In the genomic region with DNA sequence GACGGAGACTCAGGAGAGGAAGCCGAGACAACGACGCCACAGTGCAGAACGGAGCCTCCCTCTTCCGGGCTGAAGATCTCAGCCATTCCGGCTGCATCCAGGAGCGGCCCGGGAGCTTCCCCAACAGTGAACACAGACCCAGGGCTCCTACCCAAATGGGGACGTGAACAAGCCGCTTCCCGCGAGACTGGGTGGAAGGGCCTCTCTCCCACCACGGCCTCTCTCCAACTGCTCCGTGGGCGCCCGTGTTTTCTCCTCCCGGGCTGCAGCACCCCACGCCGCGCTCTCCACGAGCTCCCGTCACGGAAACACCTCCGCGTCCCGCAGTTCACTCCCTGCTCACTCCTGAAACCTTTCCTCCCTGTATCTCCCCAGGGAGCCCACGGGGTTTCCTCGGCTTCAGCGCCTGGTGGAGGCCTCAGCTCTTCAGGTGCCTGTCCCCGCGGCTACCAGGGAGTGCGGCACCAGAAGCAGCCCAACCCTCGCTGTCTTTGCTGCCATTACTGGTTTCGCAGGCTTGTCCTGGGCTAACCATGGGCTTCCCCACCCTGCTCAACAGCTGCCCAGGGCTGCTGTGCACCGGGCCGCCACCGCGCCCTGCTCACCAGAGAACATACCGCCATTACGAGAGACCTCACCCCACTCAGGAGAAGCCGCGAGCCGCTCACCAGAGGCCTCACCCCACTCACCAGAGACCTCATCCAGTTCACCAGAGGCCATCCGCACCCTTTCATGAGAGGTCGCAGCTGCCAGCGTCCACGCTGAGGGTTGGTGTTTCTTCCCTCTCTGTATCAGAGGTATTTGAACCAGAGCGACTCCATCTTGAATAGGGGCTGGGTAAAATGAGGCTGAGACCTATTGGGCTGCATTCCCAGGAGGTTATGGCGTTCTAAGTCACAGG, we compare ENCODE assay signal across 1 cellular context.
A peak's percentile ranks its signal among the peaks of the same experiment; 100 is the strongest.
TF ChIP-seq lines count a peak whose summit lies in the region.

No MANE protein-coding gene starts in this region.

TF ChIP-seq in K562, 482 proteins besides CTCF, POLR2A, EP300 and RAD21 (continued from another document and continues in another):
- TF ChIP-seq EGR1 (conservative IDR thresholded peaks at IDR 0.05), result no peak
- TF ChIP-seq EHMT2 (IDR thresholded peaks at IDR 0.05), result no peak
- TF ChIP-seq, protein P1, sequence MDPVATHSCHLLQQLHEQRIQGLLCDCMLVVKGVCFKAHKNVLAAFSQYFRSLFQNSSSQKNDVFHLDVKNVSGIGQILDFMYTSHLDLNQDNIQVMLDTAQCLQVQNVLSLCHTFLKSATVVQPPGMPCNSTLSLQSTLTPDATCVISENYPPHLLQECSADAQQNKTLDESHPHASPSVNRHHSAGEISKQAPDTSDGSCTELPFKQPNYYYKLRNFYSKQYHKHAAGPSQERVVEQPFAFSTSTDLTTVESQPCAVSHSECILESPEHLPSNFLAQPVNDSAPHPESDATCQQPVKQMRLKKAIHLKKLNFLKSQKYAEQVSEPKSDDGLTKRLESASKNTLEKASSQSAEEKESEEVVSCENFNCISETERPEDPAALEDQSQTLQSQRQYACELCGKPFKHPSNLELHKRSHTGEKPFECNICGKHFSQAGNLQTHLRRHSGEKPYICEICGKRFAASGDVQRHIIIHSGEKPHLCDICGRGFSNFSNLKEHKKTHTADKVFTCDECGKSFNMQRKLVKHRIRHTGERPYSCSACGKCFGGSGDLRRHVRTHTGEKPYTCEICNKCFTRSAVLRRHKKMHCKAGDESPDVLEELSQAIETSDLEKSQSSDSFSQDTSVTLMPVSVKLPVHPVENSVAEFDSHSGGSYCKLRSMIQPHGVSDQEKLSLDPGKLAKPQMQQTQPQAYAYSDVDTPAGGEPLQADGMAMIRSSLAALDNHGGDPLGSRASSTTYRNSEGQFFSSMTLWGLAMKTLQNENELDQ (CRISPR knock-in tag; IDR thresholded peaks at IDR 0.05; ENCODE audit: borderline replicate concordance), result no peak
- TF ChIP-seq SRSF9 (IDR thresholded peaks at IDR 0.05; ENCODE audit: borderline replicate concordance, low read depth, low read length), result no peak
- TF ChIP-seq U2AF1 (optimal IDR thresholded peaks at IDR 0.05; ENCODE audit: low read depth, low read length), result no peak
- TF ChIP-seq ZNF354B (CRISPR knock-in tag; IDR thresholded peaks at IDR 0.05), result peak; percentile 96
- TF ChIP-seq BCOR (IDR thresholded peaks at IDR 0.05), result no peak
- no peak for TF ChIP-seq WHSC1 (IDR thresholded peaks at IDR 0.05; ENCODE audit: low read length)
- no peak for TF ChIP-seq MIER1 (IDR thresholded peaks at IDR 0.05; ENCODE audit: low read depth)
- TF ChIP-seq, protein P2, sequence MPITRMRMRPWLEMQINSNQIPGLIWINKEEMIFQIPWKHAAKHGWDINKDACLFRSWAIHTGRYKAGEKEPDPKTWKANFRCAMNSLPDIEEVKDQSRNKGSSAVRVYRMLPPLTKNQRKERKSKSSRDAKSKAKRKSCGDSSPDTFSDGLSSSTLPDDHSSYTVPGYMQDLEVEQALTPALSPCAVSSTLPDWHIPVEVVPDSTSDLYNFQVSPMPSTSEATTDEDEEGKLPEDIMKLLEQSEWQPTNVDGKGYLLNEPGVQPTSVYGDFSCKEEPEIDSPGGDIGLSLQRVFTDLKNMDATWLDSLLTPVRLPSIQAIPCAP (CRISPR knock-in tag; IDR thresholded peaks at IDR 0.05; ENCODE audit: borderline replicate concordance), result no peak
- TF ChIP-seq MYNN (IDR thresholded peaks at IDR 0.05), result no peak
- TF ChIP-seq MYNN (CRISPR knock-in tag; IDR thresholded peaks at IDR 0.05), result no peak
- no peak for TF ChIP-seq SNRNP70 (optimal IDR thresholded peaks at IDR 0.05; ENCODE audit: low read depth, low read length)
- TF ChIP-seq NFE2 (IDR thresholded peaks at IDR 0.05; ENCODE audit: low read depth), result no peak
- no peak for TF ChIP-seq PHF21A (IDR thresholded peaks at IDR 0.05; ENCODE audit: borderline replicate concordance, low read depth)
- peak; percentile 93 for TF ChIP-seq ZNF75A (CRISPR knock-in tag; IDR thresholded peaks at IDR 0.05)
- TF ChIP-seq ZNF384 (IDR thresholded peaks at IDR 0.05; ENCODE audit: low read depth, low read length), result no peak
- TF ChIP-seq ZNF175 (CRISPR knock-in tag; IDR thresholded peaks at IDR 0.05; ENCODE audit: low read depth), result peak; percentile 99
- TF ChIP-seq SMC3 (conservative IDR thresholded peaks at IDR 0.05; ENCODE audit: insufficient read depth, low read depth, low read length), result no peak
- TF ChIP-seq KAT8 (IDR thresholded peaks at IDR 0.05; ENCODE audit: low read depth), result no peak
- no peak for TF ChIP-seq BRF1 (IDR thresholded peaks at IDR 0.05; ENCODE audit: borderline replicate concordance, extremely low read depth, insufficient read length)
- no peak for TF ChIP-seq POLR2AphosphoS5 (IDR thresholded peaks at IDR 0.05; ENCODE audit: control insufficient read depth, insufficient read depth, low read depth, low read length)
- TF ChIP-seq HCFC1 (IDR thresholded peaks at IDR 0.05; ENCODE audit: low read depth, low read length), result no peak
- peak; percentile 98 for TF ChIP-seq HIVEP1 (CRISPR knock-in tag; IDR thresholded peaks at IDR 0.05)
- TF ChIP-seq TAF9B (IDR thresholded peaks at IDR 0.05; ENCODE audit: partially characterized antibody), result no peak
- TF ChIP-seq, protein P3, sequence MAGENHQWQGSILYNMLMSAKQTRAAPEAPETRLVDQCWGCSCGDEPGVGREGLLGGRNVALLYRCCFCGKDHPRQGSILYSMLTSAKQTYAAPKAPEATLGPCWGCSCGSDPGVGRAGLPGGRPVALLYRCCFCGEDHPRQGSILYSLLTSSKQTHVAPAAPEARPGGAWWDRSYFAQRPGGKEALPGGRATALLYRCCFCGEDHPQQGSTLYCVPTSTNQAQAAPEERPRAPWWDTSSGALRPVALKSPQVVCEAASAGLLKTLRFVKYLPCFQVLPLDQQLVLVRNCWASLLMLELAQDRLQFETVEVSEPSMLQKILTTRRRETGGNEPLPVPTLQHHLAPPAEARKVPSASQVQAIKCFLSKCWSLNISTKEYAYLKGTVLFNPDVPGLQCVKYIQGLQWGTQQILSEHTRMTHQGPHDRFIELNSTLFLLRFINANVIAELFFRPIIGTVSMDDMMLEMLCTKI (IDR thresholded peaks at IDR 0.05; ENCODE audit: partially characterized antibody), result no peak
- TF ChIP-seq LEF1 (IDR thresholded peaks at IDR 0.05), result no peak
- TF ChIP-seq, protein P4, sequence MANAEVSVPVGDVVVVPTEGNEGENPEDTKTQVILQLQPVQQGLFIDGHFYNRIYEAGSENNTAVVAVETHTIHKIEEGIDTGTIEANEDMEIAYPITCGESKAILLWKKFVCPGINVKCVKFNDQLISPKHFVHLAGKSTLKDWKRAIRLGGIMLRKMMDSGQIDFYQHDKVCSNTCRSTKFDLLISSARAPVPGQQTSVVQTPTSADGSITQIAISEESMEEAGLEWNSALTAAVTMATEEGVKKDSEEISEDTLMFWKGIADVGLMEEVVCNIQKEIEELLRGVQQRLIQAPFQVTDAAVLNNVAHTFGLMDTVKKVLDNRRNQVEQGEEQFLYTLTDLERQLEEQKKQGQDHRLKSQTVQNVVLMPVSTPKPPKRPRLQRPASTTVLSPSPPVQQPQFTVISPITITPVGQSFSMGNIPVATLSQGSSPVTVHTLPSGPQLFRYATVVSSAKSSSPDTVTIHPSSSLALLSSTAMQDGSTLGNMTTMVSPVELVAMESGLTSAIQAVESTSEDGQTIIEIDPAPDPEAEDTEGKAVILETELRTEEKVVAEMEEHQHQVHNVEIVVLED (CRISPR knock-in tag; IDR thresholded peaks at IDR 0.05), result peak; percentile 87
- TF ChIP-seq, protein P5, sequence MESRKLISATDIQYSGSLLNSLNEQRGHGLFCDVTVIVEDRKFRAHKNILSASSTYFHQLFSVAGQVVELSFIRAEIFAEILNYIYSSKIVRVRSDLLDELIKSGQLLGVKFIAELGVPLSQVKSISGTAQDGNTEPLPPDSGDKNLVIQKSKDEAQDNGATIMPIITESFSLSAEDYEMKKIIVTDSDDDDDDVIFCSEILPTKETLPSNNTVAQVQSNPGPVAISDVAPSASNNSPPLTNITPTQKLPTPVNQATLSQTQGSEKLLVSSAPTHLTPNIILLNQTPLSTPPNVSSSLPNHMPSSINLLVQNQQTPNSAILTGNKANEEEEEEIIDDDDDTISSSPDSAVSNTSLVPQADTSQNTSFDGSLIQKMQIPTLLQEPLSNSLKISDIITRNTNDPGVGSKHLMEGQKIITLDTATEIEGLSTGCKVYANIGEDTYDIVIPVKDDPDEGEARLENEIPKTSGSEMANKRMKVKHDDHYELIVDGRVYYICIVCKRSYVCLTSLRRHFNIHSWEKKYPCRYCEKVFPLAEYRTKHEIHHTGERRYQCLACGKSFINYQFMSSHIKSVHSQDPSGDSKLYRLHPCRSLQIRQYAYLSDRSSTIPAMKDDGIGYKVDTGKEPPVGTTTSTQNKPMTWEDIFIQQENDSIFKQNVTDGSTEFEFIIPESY (CRISPR knock-in tag; IDR thresholded peaks at IDR 0.05), result no peak
- TF ChIP-seq, protein P6, sequence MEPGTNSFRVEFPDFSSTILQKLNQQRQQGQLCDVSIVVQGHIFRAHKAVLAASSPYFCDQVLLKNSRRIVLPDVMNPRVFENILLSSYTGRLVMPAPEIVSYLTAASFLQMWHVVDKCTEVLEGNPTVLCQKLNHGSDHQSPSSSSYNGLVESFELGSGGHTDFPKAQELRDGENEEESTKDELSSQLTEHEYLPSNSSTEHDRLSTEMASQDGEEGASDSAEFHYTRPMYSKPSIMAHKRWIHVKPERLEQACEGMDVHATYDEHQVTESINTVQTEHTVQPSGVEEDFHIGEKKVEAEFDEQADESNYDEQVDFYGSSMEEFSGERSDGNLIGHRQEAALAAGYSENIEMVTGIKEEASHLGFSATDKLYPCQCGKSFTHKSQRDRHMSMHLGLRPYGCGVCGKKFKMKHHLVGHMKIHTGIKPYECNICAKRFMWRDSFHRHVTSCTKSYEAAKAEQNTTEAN (CRISPR knock-in tag; IDR thresholded peaks at IDR 0.05), result no peak
- TF ChIP-seq, protein P7, sequence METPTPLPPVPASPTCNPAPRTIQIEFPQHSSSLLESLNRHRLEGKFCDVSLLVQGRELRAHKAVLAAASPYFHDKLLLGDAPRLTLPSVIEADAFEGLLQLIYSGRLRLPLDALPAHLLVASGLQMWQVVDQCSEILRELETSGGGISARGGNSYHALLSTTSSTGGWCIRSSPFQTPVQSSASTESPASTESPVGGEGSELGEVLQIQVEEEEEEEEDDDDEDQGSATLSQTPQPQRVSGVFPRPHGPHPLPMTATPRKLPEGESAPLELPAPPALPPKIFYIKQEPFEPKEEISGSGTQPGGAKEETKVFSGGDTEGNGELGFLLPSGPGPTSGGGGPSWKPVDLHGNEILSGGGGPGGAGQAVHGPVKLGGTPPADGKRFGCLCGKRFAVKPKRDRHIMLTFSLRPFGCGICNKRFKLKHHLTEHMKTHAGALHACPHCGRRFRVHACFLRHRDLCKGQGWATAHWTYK (CRISPR knock-in tag; IDR thresholded peaks at IDR 0.05), result peak; percentile 100
- peak; percentile 100 for TF ChIP-seq BCL6 (CRISPR knock-in tag; IDR thresholded peaks at IDR 0.05)
- no peak for TF ChIP-seq BMI1 (IDR thresholded peaks at IDR 0.05; ENCODE audit: low read length)
- no peak for TF ChIP-seq GTF2F1 (IDR thresholded peaks at IDR 0.05; ENCODE audit: low read depth, low read length)
- TF ChIP-seq, protein P8, sequence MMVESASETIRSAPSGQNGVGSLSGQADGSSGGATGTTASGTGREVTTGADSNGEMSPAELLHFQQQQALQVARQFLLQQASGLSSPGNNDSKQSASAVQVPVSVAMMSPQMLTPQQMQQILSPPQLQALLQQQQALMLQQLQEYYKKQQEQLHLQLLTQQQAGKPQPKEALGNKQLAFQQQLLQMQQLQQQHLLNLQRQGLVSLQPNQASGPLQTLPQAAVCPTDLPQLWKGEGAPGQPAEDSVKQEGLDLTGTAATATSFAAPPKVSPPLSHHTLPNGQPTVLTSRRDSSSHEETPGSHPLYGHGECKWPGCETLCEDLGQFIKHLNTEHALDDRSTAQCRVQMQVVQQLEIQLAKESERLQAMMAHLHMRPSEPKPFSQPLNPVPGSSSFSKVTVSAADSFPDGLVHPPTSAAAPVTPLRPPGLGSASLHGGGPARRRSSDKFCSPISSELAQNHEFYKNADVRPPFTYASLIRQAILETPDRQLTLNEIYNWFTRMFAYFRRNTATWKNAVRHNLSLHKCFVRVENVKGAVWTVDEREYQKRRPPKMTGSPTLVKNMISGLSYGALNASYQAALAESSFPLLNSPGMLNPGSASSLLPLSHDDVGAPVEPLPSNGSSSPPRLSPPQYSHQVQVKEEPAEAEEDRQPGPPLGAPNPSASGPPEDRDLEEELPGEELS (CRISPR knock-in tag; IDR thresholded peaks at IDR 0.05; ENCODE audit: borderline replicate concordance), result no peak
- no peak for TF ChIP-seq POLR2AphosphoS2 (IDR thresholded peaks at IDR 0.05; ENCODE audit: low read length)
- no peak for TF ChIP-seq BRCA1 (IDR thresholded peaks at IDR 0.05)
- no peak for TF ChIP-seq BRCA1 (CRISPR knock-in tag; IDR thresholded peaks at IDR 0.05)
- TF ChIP-seq FOXM1 (IDR thresholded peaks at IDR 0.05; ENCODE audit: low read depth), result no peak
- no peak for TF ChIP-seq FOXM1 (CRISPR knock-in tag; IDR thresholded peaks at IDR 0.05; ENCODE audit: low read depth)
- no peak for TF ChIP-seq MCM3 (IDR thresholded peaks at IDR 0.05)
- TF ChIP-seq TBL1XR1 (IDR thresholded peaks at IDR 0.05; ENCODE audit: low read length in 2 of 2), result no peak
- TF ChIP-seq, protein P9, sequence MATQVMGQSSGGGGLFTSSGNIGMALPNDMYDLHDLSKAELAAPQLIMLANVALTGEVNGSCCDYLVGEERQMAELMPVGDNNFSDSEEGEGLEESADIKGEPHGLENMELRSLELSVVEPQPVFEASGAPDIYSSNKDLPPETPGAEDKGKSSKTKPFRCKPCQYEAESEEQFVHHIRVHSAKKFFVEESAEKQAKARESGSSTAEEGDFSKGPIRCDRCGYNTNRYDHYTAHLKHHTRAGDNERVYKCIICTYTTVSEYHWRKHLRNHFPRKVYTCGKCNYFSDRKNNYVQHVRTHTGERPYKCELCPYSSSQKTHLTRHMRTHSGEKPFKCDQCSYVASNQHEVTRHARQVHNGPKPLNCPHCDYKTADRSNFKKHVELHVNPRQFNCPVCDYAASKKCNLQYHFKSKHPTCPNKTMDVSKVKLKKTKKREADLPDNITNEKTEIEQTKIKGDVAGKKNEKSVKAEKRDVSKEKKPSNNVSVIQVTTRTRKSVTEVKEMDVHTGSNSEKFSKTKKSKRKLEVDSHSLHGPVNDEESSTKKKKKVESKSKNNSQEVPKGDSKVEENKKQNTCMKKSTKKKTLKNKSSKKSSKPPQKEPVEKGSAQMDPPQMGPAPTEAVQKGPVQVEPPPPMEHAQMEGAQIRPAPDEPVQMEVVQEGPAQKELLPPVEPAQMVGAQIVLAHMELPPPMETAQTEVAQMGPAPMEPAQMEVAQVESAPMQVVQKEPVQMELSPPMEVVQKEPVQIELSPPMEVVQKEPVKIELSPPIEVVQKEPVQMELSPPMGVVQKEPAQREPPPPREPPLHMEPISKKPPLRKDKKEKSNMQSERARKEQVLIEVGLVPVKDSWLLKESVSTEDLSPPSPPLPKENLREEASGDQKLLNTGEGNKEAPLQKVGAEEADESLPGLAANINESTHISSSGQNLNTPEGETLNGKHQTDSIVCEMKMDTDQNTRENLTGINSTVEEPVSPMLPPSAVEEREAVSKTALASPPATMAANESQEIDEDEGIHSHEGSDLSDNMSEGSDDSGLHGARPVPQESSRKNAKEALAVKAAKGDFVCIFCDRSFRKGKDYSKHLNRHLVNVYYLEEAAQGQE (CRISPR knock-in tag; IDR thresholded peaks at IDR 0.05; ENCODE audit: low read depth), result peak; percentile 93
